ENCODE assay signal across 2 cellular contexts in the genomic region with DNA sequence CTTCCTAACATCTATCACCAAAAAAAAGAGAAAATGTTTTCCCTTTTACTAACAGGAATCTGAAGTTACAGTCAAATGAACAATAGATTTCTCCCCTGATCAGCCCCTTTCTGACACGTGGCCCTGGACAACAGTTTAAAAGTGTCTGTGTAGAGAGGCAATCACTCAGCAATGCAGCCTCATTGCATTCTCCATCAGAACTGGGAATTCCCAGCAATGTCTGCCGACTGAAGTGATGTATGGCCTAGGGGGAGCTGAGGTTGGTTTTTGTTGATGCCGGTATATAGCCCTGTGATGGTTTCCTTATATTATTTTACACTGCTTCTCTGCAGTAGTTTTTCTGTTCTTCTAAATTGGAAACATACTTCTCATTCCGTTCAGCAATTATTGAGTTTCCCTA.
TF ChIP-seq lines count a peak whose summit lies in the region.

No MANE protein-coding gene starts in this region.

TF ChIP-seq in GM23338, 12 proteins besides CTCF, POLR2A, EP300 and RAD21 (continued from another document):
- TF ChIP-seq REST (IDR thresholded peaks at IDR 0.05; ENCODE audit: unreplicated experiment) (no peak), STAT1 (IDR thresholded peaks at IDR 0.05; ENCODE audit: unreplicated experiment) (no peak)
- TF ChIP-seq, protein P1, sequence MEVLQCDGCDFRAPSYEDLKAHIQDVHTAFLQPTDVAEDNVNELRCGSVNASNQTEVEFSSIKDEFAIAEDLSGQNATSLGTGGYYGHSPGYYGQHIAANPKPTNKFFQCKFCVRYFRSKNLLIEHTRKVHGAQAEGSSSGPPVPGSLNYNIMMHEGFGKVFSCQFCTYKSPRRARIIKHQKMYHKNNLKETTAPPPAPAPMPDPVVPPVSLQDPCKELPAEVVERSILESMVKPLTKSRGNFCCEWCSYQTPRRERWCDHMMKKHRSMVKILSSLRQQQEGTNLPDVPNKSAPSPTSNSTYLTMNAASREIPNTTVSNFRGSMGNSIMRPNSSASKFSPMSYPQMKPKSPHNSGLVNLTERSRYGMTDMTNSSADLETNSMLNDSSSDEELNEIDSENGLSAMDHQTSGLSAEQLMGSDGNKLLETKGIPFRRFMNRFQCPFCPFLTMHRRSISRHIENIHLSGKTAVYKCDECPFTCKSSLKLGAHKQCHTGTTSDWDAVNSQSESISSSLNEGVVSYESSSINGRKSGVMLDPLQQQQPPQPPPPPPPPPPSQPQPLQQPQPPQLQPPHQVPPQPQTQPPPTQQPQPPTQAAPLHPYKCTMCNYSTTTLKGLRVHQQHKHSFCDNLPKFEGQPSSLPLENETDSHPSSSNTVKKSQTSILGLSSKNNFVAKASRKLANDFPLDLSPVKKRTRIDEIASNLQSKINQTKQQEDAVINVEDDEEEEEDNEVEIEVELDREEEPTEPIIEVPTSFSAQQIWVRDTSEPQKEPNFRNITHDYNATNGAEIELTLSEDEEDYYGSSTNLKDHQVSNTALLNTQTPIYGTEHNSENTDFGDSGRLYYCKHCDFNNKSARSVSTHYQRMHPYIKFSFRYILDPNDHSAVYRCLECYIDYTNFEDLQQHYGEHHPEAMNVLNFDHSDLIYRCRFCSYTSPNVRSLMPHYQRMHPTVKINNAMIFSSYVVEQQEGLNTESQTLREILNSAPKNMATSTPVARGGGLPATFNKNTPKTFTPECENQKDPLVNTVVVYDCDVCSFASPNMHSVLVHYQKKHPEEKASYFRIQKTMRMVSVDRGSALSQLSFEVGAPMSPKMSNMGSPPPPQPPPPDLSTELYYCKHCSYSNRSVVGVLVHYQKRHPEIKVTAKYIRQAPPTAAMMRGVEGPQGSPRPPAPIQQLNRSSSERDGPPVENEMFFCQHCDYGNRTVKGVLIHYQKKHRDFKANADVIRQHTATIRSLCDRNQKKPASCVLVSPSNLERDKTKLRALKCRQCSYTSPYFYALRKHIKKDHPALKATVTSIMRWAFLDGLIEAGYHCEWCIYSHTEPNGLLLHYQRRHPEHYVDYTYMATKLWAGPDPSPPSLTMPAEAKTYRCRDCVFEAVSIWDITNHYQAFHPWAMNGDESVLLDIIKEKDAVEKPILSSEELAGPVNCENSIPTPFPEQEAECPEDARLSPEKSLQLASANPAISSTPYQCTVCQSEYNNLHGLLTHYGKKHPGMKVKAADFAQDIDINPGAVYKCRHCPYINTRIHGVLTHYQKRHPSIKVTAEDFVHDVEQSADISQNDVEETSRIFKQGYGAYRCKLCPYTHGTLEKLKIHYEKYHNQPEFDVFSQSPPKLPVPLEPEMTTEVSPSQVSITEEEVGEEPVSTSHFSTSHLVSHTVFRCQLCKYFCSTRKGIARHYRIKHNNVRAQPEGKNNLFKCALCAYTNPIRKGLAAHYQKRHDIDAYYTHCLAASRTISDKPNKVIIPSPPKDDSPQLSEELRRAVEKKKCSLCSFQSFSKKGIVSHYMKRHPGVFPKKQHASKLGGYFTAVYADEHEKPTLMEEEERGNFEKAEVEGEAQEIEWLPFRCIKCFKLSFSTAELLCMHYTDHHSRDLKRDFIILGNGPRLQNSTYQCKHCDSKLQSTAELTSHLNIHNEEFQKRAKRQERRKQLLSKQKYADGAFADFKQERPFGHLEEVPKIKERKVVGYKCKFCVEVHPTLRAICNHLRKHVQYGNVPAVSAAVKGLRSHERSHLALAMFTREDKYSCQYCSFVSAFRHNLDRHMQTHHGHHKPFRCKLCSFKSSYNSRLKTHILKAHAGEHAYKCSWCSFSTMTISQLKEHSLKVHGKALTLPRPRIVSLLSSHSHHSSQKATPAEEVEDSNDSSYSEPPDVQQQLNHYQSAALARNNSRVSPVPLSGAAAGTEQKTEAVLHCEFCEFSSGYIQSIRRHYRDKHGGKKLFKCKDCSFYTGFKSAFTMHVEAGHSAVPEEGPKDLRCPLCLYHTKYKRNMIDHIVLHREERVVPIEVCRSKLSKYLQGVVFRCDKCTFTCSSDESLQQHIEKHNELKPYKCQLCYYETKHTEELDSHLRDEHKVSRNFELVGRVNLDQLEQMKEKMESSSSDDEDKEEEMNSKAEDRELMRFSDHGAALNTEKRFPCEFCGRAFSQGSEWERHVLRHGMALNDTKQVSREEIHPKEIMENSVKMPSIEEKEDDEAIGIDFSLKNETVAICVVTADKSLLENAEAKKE (CRISPR knock-in tag; IDR thresholded peaks at IDR 0.05): no peak

TF ChIP-seq in WTC11, 78 proteins besides CTCF, POLR2A, EP300 and RAD21 (continued from another document):
- TF ChIP-seq PRDM15 (CRISPR knock-in tag; IDR thresholded peaks at IDR 0.05): no peak
- TF ChIP-seq, protein P2, sequence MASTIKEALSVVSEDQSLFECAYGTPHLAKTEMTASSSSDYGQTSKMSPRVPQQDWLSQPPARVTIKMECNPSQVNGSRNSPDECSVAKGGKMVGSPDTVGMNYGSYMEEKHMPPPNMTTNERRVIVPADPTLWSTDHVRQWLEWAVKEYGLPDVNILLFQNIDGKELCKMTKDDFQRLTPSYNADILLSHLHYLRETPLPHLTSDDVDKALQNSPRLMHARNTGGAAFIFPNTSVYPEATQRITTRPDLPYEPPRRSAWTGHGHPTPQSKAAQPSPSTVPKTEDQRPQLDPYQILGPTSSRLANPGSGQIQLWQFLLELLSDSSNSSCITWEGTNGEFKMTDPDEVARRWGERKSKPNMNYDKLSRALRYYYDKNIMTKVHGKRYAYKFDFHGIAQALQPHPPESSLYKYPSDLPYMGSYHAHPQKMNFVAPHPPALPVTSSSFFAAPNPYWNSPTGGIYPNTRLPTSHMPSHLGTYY (CRISPR knock-in tag; IDR thresholded peaks at IDR 0.05): no peak
- TF ChIP-seq MYBL2 (CRISPR knock-in tag; IDR thresholded peaks at IDR 0.05): no peak
- no peak for TF ChIP-seq RORB (CRISPR knock-in tag; IDR thresholded peaks at IDR 0.05)
- no peak for TF ChIP-seq ELF4 (CRISPR knock-in tag; IDR thresholded peaks at IDR 0.05; ENCODE audit: low read depth)
- no peak for TF ChIP-seq NR1H2 (CRISPR knock-in tag; IDR thresholded peaks at IDR 0.05)
